ENCODE assay signal across 17 cellular contexts in genomic region chr20:41006936-41007871, GRCh38. TPM values are rescaled to one million over a fixed set of nuclear protein-coding genes. Genes with fewer than 3 reads are reported as not detected.
DNase-seq lines count a peak whose midpoint lies in the region; ATAC-seq, FAIRE-seq and TF ChIP-seq lines count a peak whose summit lies in the region.
"Had no signal": no experiment of that assay in that cellular context is flagged by ENCODE, and none has a peak within 500 bp of the region (broad histone marks: within the 10 kb centered on the region; RNA-seq: fewer than 3 reads in every experiment).

No MANE protein-coding gene starts in this region.

- no peak overlapping the region for H3K4me3 Mint-ChIP-seq in activated CD4-positive, alpha-beta T cell treated with anti-CD3 and anti-CD28 coated beads, Interleukin-2, amount 10 ng/mL, durations not matched to agents 7 days and 5 days
- peak overlapping the region; percentile 5 for H3K4me3 Mint-ChIP-seq in type B pancreatic cell
- no peak overlapping the region for H3K4me3 Mint-ChIP-seq in activated naive CD4-positive, alpha-beta T cell treated with anti-CD3 and anti-CD28 coated beads for 36 hours
- H3K4me3 Mint-ChIP-seq: central memory CD8-positive, alpha-beta T cell; endodermal cell had no signal

- no peaks in the 10 kb centered on the region for H3K27me3 Mint-ChIP-seq in activated CD4-positive, alpha-beta T cell treated with anti-CD3 and anti-CD28 coated beads, Interleukin-2, amount 10 ng/mL, durations not matched to agents 7 days and 5 days
- no peaks in the 10 kb centered on the region for H3K27me3 Mint-ChIP-seq in type B pancreatic cell
- no peaks in the 10 kb centered on the region for H3K27me3 Mint-ChIP-seq in activated naive CD4-positive, alpha-beta T cell treated with anti-CD3 and anti-CD28 coated beads for 36 hours (ENCODE audit: low read depth)
- H3K27me3 Mint-ChIP-seq: central memory CD8-positive, alpha-beta T cell had no signal

- H3K9me3 Mint-ChIP-seq in activated CD4-positive, alpha-beta T cell treated with anti-CD3 and anti-CD28 coated beads, Interleukin-2, amount 10 ng/mL, durations not matched to agents 7 days and 5 days = peaks cover 2% of the 10 kb centered on the region
- H3K9me3 Mint-ChIP-seq in type B pancreatic cell = peaks cover 8% of the 10 kb centered on the region
- H3K9me3 Mint-ChIP-seq in activated naive CD4-positive, alpha-beta T cell treated with anti-CD3 and anti-CD28 coated beads for 36 hours = no peaks in the 10 kb centered on the region
- H3K9me3 Mint-ChIP-seq: central memory CD8-positive, alpha-beta T cell had no signal

- no peaks in the 10 kb centered on the region for H4K20me1 ChIP-seq in OCI-LY3 (ENCODE audit: insufficient read depth, low read length)
- H4K20me1 ChIP-seq in K562 (replicated peaks; ENCODE audit: control insufficient read depth, insufficient read depth, low read length) = no peaks in the 10 kb centered on the region

- H3K9me1 ChIP-seq in K562 (ENCODE audit: control insufficient read depth, insufficient read depth, low read length) = no peaks in the 10 kb centered on the region

- no peaks in the 10 kb centered on the region for H3K79me2 ChIP-seq in OCI-LY3 (ENCODE audit: low read length)
- no peaks in the 10 kb centered on the region for H3K79me2 ChIP-seq in K562 (ENCODE audit: control insufficient read depth, insufficient read depth, low read length)

- no peak for TF ChIP-seq EP300 in K562 (IDR thresholded peaks at IDR 0.05; ENCODE audit: low read length)
- no peak for TF ChIP-seq EP300 in esophagus muscularis mucosa (IDR thresholded peaks at IDR 0.05)

- H3K27ac ChIP-seq in OCI-LY3 (ENCODE audit: low read length) = peak overlapping the region; percentile 66; the same call in 1 of the 2 replicates
- peak overlapping the region; percentile 73; the same call in 1 of the 3 replicates for H3K27ac ChIP-seq in K562 (ENCODE audit: extremely low read depth, low read depth, low read length)
- H3K27ac ChIP-seq in esophagus muscularis mucosa (replicated peaks in 1 of 4) = no peak overlapping the region
- H3K27ac ChIP-seq: gastrocnemius medialis had no signal

- no TSS peak for BruUV-seq in K562 (replicated peaks; lab: Mats Ljungman, UMichigan)

- TF ChIP-seq CTCF in OCI-LY3 (IDR thresholded peaks at IDR 0.05; ENCODE audit: low read depth, low read length) (no peak), K562 (IDR thresholded peaks at IDR 0.05 in 2 of 3, conservative IDR thresholded peaks at IDR 0.05 in 1 of 3; ENCODE audit: insufficient read depth in 2 of 3, low read depth in 1 of 3, low read length in 3 of 3) (no peak), type B pancreatic cell (conservative IDR thresholded peaks at IDR 0.05) (no peak), esophagus muscularis mucosa (IDR thresholded peaks at IDR 0.05) (no peak)

- POLR2A ChIA-PET in activated CD4-positive, alpha-beta T cell treated with anti-CD3 and anti-CD28 coated beads, Interleukin-2, amount 10 ng/mL, durations not matched to agents 7 days and 5 days (lab: Charles Lee) = no interaction called here
- POLR2A ChIA-PET in K562 (lab: Yijun Ruan, JAX) = interaction anchor here (0.6 to 1.0 kb wide), 4 partner anchors 14 to 109 kb away, joined by 3 to 4 read pairs (median 4); partner anchors contain the start of gene TOP1

- no peak for DNase-seq in activated CD4-positive, alpha-beta T cell treated with anti-CD3 and anti-CD28 coated beads, Interleukin-2, amount 10 ng/mL, durations not matched to agents 7 days and 5 days
- no peak for DNase-seq in activated CD4-positive, alpha-beta T cell treated with anti-CD3 and anti-CD28 coated beads for 1 hour
- DNase-seq in K562 (ENCODE audit: extremely low read depth in 1 of 4, low spot score in 3 of 4) (peak in 1 of 4 experiments; percentile 23), type B pancreatic cell (ENCODE audit: extremely low spot score, unreplicated experiment) (no peak), esophagus muscularis mucosa (ENCODE audit: extremely low spot score) (no peak), medulla oblongata (ENCODE audit: extremely low spot score) (no peak)
- no peak for DNase-seq in activated naive CD4-positive, alpha-beta T cell treated with anti-CD3 and anti-CD28 coated beads for 36 hours
- DNase-seq: endodermal cell; gastrocnemius medialis; GM23248; mammary epithelial cell; NCI-H1694; NCI-H446 treated with DMSO at 0.1 percent for 48 hours; stimulated activated naive CD4-positive, alpha-beta T cell had no signal

- intact Hi-C loops in K562 (cut with micrococcal nuclease) (no loop called here), esophagus muscularis mucosa (cut with DNase I) (no loop called here)
- intact Hi-C loops in activated naive CD4-positive, alpha-beta T cell treated with anti-CD3 and anti-CD28 coated beads for 36 hours (cut with micrococcal nuclease) = no loop called here

- in situ Hi-C loops in K562 (cut with MboI) = no loop called here

- no peaks in the 10 kb centered on the region for H3K9me3 ChIP-seq in OCI-LY3 (ENCODE audit: insufficient read depth, low read length)
- H3K9me3 ChIP-seq in K562 (replicated peaks; ENCODE audit: control insufficient read depth, insufficient read depth, low read depth, low read length) = 0 out of 2 replicates have a peak, but pooled peaks cover 2% of the 10 kb centered on the region
- H3K9me3 ChIP-seq in esophagus muscularis mucosa = no peaks in the 10 kb centered on the region

- H3K36me3 ChIP-seq in OCI-LY3 (replicated peaks; ENCODE audit: low read depth, low read length) (peaks cover 3% of the 10 kb centered on the region), K562 (ENCODE audit: control insufficient read depth, insufficient read depth, low read length) (no peaks in the 10 kb centered on the region), esophagus muscularis mucosa (no peaks in the 10 kb centered on the region)
- H3K36me3 ChIP-seq: gastrocnemius medialis had no signal

- H3K9ac ChIP-seq in OCI-LY3 (ENCODE audit: low read length) (no peak overlapping the region), K562 (ENCODE audit: insufficient read depth in 1 of 2, low read depth in 2 of 2, low read length in 2 of 2) (no peak overlapping the region)

- TF ChIP-seq RAD21 in K562 (CRISPR knock-in tag; conservative IDR thresholded peaks at IDR 0.05 in 1 of 2, IDR thresholded peaks at IDR 0.05 in 1 of 2) = no peak

- peaks cover 70% of the 10 kb centered on the region for H3K4me1 ChIP-seq in OCI-LY3 (ENCODE audit: low read length)
- peaks cover 38 to 60% of the 10 kb centered on the region in 2 experiments for H3K4me1 ChIP-seq in K562 (replicated peaks in 1 of 2; ENCODE audit: control insufficient read depth in 2 of 2, insufficient read depth in 2 of 2, low read length in 2 of 2)
- peaks cover 28 to 46% (median 38%) of the 10 kb centered on the region in 4 donors for H3K4me1 ChIP-seq in esophagus muscularis mucosa

- CTCF ChIA-PET in activated CD4-positive, alpha-beta T cell treated with anti-CD3 and anti-CD28 coated beads, Interleukin-2, amount 10 ng/mL, durations not matched to agents 7 days and 5 days (lab: Charles Lee) = interaction anchor here (0.9 to 2.7 kb wide), 5 partner anchors 11 to 25 kb away, joined by 3 to 17 read pairs (median 4); no protein-coding TSS in a partner anchor
- CTCF ChIA-PET in K562 (lab: Yijun Ruan, JAX; ENCODE audit: low intra/inter-chr PET ratio) = no interaction called here
- CTCF ChIA-PET in activated naive CD4-positive, alpha-beta T cell treated with anti-CD3 and anti-CD28 coated beads for 36 hours (lab: Charles Lee) = interaction anchor here (0.6 to 2.6 kb wide), 8 partner anchors 11 to 88 kb away, joined by 3 to 9 read pairs (median 4); no protein-coding TSS in a partner anchor

- H3K27me3 ChIP-seq in OCI-LY3 (ENCODE audit: low read depth, low read length) (no peaks in the 10 kb centered on the region), K562 (ENCODE audit: control insufficient read depth in 2 of 2, insufficient read depth in 2 of 2, low read length in 2 of 2) (no peaks in the 10 kb centered on the region), esophagus muscularis mucosa (no peaks in the 10 kb centered on the region)
- H3K27me3 ChIP-seq: gastrocnemius medialis had no signal

- peaks cover 62% of the 10 kb centered on the region for H3K4me1 Mint-ChIP-seq in activated CD4-positive, alpha-beta T cell treated with anti-CD3 and anti-CD28 coated beads, Interleukin-2, amount 10 ng/mL, durations not matched to agents 7 days and 5 days
- peaks cover 34% of the 10 kb centered on the region for H3K4me1 Mint-ChIP-seq in type B pancreatic cell (ENCODE audit: unreplicated experiment)
- peaks cover 33% of the 10 kb centered on the region for H3K4me1 Mint-ChIP-seq in activated naive CD4-positive, alpha-beta T cell treated with anti-CD3 and anti-CD28 coated beads for 36 hours (ENCODE audit: low read depth)

- ATAC-seq in K562 = no peak
- ATAC-seq: gastrocnemius medialis had no signal

- H2AFZ ChIP-seq in OCI-LY3 (ENCODE audit: low read depth, low read length) (no peak overlapping the region), K562 (ENCODE audit: low read depth, low read length) (0 out of 2 replicates have a peak overlapping the region, but pooled peaks have one; percentile 21)

- peaks cover 6% of the 10 kb centered on the region for H3K36me3 Mint-ChIP-seq in activated CD4-positive, alpha-beta T cell treated with anti-CD3 and anti-CD28 coated beads, Interleukin-2, amount 10 ng/mL, durations not matched to agents 7 days and 5 days (ENCODE audit: low read depth)
- no peaks in the 10 kb centered on the region for H3K36me3 Mint-ChIP-seq in type B pancreatic cell
- no peaks in the 10 kb centered on the region for H3K36me3 Mint-ChIP-seq in activated naive CD4-positive, alpha-beta T cell treated with anti-CD3 and anti-CD28 coated beads for 36 hours (ENCODE audit: low read depth)

- no peak overlapping the region for H3K4me2 ChIP-seq in OCI-LY3 (ENCODE audit: low read length)
- peak overlapping the region; percentile 51; the same call in 1 of the 2 replicates for H3K4me2 ChIP-seq in K562 (ENCODE audit: insufficient read depth, low read length)

- FAIRE-seq in K562 (lab: Jason Lieb, UNC) = no peak
- FAIRE-seq: RCC 7860 had no signal

- WGBS in K562 (ENCODE audit: insufficient coverage, low coverage, missing lambda C conversion rate) = 46% methylated on average over 5 of the region's 5 CpGs
- 86% methylated on average over 3 of the region's 5 CpGs for WGBS in esophagus muscularis mucosa

- H3K4me3 ChIP-seq in OCI-LY3 (ENCODE audit: low read length) = no peak overlapping the region
- no peak overlapping the region for H3K4me3 ChIP-seq in K562
- H3K4me3 ChIP-seq in esophagus muscularis mucosa = no peak overlapping the region
- H3K4me3 ChIP-seq: gastrocnemius medialis, GM23248 had no signal

- peak overlapping the region; percentile 56 for H3K27ac Mint-ChIP-seq in activated CD4-positive, alpha-beta T cell treated with anti-CD3 and anti-CD28 coated beads, Interleukin-2, amount 10 ng/mL, durations not matched to agents 7 days and 5 days
- no peak overlapping the region for H3K27ac Mint-ChIP-seq in type B pancreatic cell
- H3K27ac Mint-ChIP-seq in activated naive CD4-positive, alpha-beta T cell treated with anti-CD3 and anti-CD28 coated beads for 36 hours = no peak overlapping the region
- H3K27ac Mint-ChIP-seq: endodermal cell had no signal

- TF ChIP-seq POLR2A in K562 (conservative IDR thresholded peaks at IDR 0.05) (no peak), esophagus muscularis mucosa (IDR thresholded peaks at IDR 0.05; ENCODE audit: low read depth) (no peak)

RNA-seq across cellular contexts. Expression of gene TOP1, which starts 21.4 kb away (rescaled TPM):
- 10 to 100 TPM; 66.7 to 76.9 TPM for total RNA-seq in activated CD4-positive, alpha-beta T cell treated with anti-CD3 and anti-CD28 coated beads, Interleukin-2, amount 10 ng/mL, durations not matched to agents 7 days and 5 days
- 9.4 and 30.0 TPM in 2 replicates for total RNA-seq in K562 (2011; cell fraction: chromatin; rRNA removed; ENCODE audit: low replicate concordance)
- 7.2 and 9.3 TPM in 2 replicates for total RNA-seq in K562 (2011; cell fraction: nucleolus; rRNA removed)
- total RNA-seq in K562 (2011; cell fraction: nucleoplasm; rRNA removed) = 10.3 and 14.0 TPM in 2 replicates
- total RNA-seq in K562 (2014; rRNA removed) = 26.0 and 26.7 TPM in 2 replicates
- total RNA-seq in K562 (2014; rRNA removed; fragmentation: Illumina TruSeq; extraction: Trizol) = 44.6 and 46.7 TPM in 2 replicates
- 38.6 and 39.6 TPM in 2 replicates for total RNA-seq in K562 (2015; rRNA removed; fragmentation: Illumina TruSeq; extraction: Trizol)
- 86.0 and 95.6 TPM in 2 replicates for total RNA-seq in K562 (2021)
- 17.3 and 26.4 TPM in 2 replicates for polyA plus RNA-seq in K562 (2011; rRNA removed)
- polyA plus RNA-seq in K562 (2011; cell fraction: cytosol; rRNA removed) = 6.0 and 13.1 TPM in 2 replicates
- polyA plus RNA-seq in K562 (2011; cell fraction: nucleus; rRNA removed) = 16.4 and 19.7 TPM in 2 replicates
- 68.8 and 90.2 TPM in 2 replicates for polyA plus RNA-seq in K562 (2012)
- 101 and 127 TPM in 2 replicates for polyA plus RNA-seq in K562 (2014; fragmentation: Illumina TruSeq; extraction: Trizol)
- 10 to 100 TPM; 29.2 to 38.2 TPM for polyA plus RNA-seq in K562 (2014; fragmentation: Nextera tagmentation; extraction: Ambion mirVana)
- polyA plus RNA-seq in K562 (2014; rRNA removed) = 40.9 and 50.4 TPM in 2 replicates
- polyA minus RNA-seq in K562 (2011; rRNA and poly(A)+ RNA removed) = 30.9 and 35.0 TPM in 2 replicates
- polyA minus RNA-seq in K562 (2011; cell fraction: cytosol; rRNA and poly(A)+ RNA removed) = 43.7 and 44.8 TPM in 2 replicates
- polyA minus RNA-seq in K562 (2011; cell fraction: nucleus; rRNA and poly(A)+ RNA removed) = 9.3 and 13.1 TPM in 2 replicates
- 72.5 and 84.6 TPM in 2 replicates for total RNA-seq in type B pancreatic cell (ENCODE audit: low replicate concordance)
- total RNA-seq in esophagus muscularis mucosa = 10 to 100 TPM; 20.2 to 28.5 (median 23.0) TPM
- total RNA-seq in activated naive CD4-positive, alpha-beta T cell treated with anti-CD3 and anti-CD28 coated beads for 36 hours = 10 to 100 TPM; 91.7 to 92.6 TPM

Comparison
In these comparisons a context has a peak if more than half of its experiments do, and no peak if none do; other contexts are left out.
1. H3K27ac ChIP-seq: peak in OCI-LY3 (single experiment) and K562 (single experiment); none in esophagus muscularis mucosa (0 of 4).